Comparison of ENCODE assay signal across 10 cellular contexts in the genomic region with DNA sequence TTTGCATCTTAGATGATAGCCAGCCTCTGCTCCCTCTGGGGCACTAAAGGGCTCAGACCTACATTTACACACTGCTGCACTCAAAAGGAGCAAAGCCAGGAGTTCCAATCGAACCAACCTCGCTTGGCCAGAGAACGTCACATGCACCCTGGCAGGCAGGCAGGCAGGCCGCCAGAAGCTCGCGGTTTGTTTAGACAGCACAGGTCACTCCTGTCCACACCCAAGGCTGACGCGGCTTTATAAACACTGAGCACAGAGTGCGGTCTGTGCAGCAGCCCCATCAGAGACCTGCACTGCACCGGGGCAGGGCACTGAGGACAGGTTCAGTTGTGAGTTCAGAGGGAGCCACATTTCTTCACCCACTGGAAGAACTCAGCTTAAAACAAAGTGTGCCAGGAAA.
DNase-seq lines count a peak whose midpoint lies in the region; TF ChIP-seq lines count a peak whose summit lies in the region.
"Had no signal": no experiment of that assay in that cellular context is flagged by ENCODE, and none has a peak within 500 bp of the region (broad histone marks: within the 10 kb centered on the region; RNA-seq: fewer than 3 reads in every experiment).

No MANE protein-coding gene starts in this region.

- TF ChIP-seq CTCF in progenitor cell of endocrine pancreas (IDR thresholded peaks at IDR 0.05; ENCODE audit: unreplicated experiment), result no peak

- H3K27ac Mint-ChIP-seq in progenitor cell of endocrine pancreas, result no peak overlapping the region
- H3K27ac Mint-ChIP-seq in activated T-cell treated with anti-CD3 and anti-CD28 coated beads, Interleukin-2, amount 50 U/mL, for 24 hours, result no peak overlapping the region

- DNase-seq in DMS53 (lab: John Stamatoyannopoulos, UW) (peak; percentile 93), NCI-H510A treated with DMSO at 0.1 percent for 48 hours (lab: John Stamatoyannopoulos, UW) (peak; percentile 67), dermis blood vessel endothelial cell (peak; percentile 29), mucosa of gallbladder (ENCODE audit: low spot score) (peak; percentile 86), progenitor cell of endocrine pancreas (ENCODE audit: low spot score, unreplicated experiment) (no peak), NCI-H1694 treated with DMSO at 0.1 percent for 48 hours (lab: John Stamatoyannopoulos, UW) (no peak)
- no peak for DNase-seq in activated T-cell treated with anti-CD3 and anti-CD28 coated beads, Interleukin-2, amount 50 U/mL, for 24 hours
- no peak for DNase-seq in activated effector memory CD4-positive, alpha-beta T cell treated with Interleukin-2 at 50 U/mL for 16 hours
- DNase-seq: GF-D8, WERI-Rb-1 had no signal

- no peaks in the 10 kb centered on the region for H3K9me3 Mint-ChIP-seq in progenitor cell of endocrine pancreas (ENCODE audit: low read depth)
- no peaks in the 10 kb centered on the region for H3K9me3 Mint-ChIP-seq in activated T-cell treated with anti-CD3 and anti-CD28 coated beads, Interleukin-2, amount 50 U/mL, for 24 hours

- H3K36me3 Mint-ChIP-seq in progenitor cell of endocrine pancreas (ENCODE audit: insufficient read depth), result no peaks in the 10 kb centered on the region
- no peaks in the 10 kb centered on the region for H3K36me3 Mint-ChIP-seq in activated T-cell treated with anti-CD3 and anti-CD28 coated beads, Interleukin-2, amount 50 U/mL, for 24 hours (ENCODE audit: low read depth)

- no peak overlapping the region for H3K4me3 Mint-ChIP-seq in progenitor cell of endocrine pancreas (ENCODE audit: low read depth)
- H3K4me3 Mint-ChIP-seq in activated T-cell treated with anti-CD3 and anti-CD28 coated beads, Interleukin-2, amount 50 U/mL, for 24 hours, result no peak overlapping the region

- peaks cover 3% of the 10 kb centered on the region for H3K27me3 Mint-ChIP-seq in progenitor cell of endocrine pancreas
- peaks cover 52% of the 10 kb centered on the region for H3K27me3 Mint-ChIP-seq in activated T-cell treated with anti-CD3 and anti-CD28 coated beads, Interleukin-2, amount 50 U/mL, for 24 hours

- H3K4me1 Mint-ChIP-seq in progenitor cell of endocrine pancreas (ENCODE audit: low read depth), result peaks cover 19% of the 10 kb centered on the region
- peaks cover 6% of the 10 kb centered on the region for H3K4me1 Mint-ChIP-seq in activated T-cell treated with anti-CD3 and anti-CD28 coated beads, Interleukin-2, amount 50 U/mL, for 24 hours (ENCODE audit: low read depth)

Comparison
In these comparisons a context has a peak if more than half of its experiments do, and no peak if none do; other contexts are left out.
1. DNase-seq: peak in DMS53 (single experiment), NCI-H510A treated with DMSO at 0.1 percent for 48 hours (single experiment), dermis blood vessel endothelial cell (single experiment) and mucosa of gallbladder (single experiment); none in progenitor cell of endocrine pancreas (single experiment), NCI-H1694 treated with DMSO at 0.1 percent for 48 hours (single experiment), activated T-cell treated with anti-CD3 and anti-CD28 coated beads, Interleukin-2, amount 50 U/mL, for 24 hours (single experiment) and activated effector memory CD4-positive, alpha-beta T cell treated with Interleukin-2 at 50 U/mL for 16 hours (single experiment).